In the genomic region with DNA sequence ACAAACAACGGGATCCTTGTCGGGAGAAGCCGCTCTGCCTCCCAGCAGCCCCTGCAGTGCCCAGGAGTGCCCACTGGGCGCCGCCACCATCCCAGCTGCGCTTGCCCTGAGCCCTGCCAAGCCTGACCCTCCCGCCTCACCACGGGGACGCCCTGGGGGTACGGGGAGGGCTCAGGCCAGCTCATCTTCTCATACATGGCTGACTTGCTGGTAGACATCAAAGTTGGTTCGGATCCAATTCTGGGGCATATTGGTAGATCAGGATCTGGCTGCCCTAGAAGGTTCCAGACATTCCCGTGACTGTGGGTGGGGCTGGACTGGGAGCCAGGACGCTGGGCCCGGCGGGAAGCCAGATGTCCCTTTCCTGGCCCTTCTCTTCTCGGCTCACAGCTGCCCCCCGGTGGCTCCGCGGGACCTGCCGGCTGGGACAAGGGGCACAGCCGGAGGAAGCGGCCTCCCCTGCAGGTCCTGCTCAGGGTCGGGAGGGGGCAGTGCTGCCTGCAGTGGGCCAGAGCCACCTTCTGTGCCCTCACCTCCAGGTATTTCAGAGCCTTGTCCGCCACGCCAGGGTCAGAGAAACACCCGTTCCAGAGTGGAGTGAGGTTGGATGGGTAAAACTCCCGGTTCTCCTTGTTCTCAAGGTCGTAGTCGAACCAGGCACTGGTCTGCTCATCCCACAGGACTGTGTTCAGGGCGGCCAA, we compare ENCODE assay signal across 1 cellular context.
TF ChIP-seq lines count a peak whose summit lies in the region.

No MANE protein-coding gene starts in this region.

TF ChIP-seq in HEK293, 187 proteins besides CTCF, POLR2A, EP300 and RAD21 (continued from another document):
- peak; percentile 76 for TF ChIP-seq ZNF341 (tag by site-specific recombination; IDR thresholded peaks at IDR 0.05; ENCODE audit: low read depth)
- TF ChIP-seq KLF8 (tag by site-specific recombination; IDR thresholded peaks at IDR 0.05), result peak; percentile 71
